21 cellular contexts compared by ENCODE assay signal in the genomic region with DNA sequence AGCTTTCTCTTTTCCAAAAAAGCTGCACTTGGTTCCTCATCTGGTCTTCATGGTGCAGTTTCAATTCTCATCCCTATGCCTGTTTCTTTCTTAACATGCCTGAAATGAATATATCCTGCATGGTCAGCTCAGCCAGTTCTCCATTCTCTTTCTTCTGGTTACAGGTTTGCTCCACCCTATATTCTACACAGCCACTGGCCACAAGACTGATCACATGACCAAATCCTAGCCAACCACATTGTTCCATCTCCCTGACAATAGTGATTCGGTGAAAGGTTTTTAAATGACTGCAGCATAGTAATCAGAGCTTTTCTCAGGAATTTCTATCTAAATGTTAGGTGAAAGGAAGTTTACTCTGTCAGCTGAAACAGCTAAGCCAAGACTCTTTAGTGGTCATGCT.
"Had no signal": no experiment of that assay in that cellular context is flagged by ENCODE, and none has a peak within 500 bp of the region (broad histone marks: within the 10 kb centered on the region; RNA-seq: fewer than 3 reads in every experiment).

No MANE protein-coding gene starts in this region.

- H3K27me3 Mint-ChIP-seq: activated CD4-positive, alpha-beta memory T cell treated with anti-CD3 and anti-CD28 coated beads for 36 hours; activated CD4-positive, alpha-beta T cell treated with anti-CD3 and anti-CD28 coated beads for 36 hours; activated naive CD8-positive, alpha-beta T cell; naive thymus-derived CD4-positive, alpha-beta T cell had no signal

- H3K9me3 ChIP-seq: esophagus muscularis mucosa, gastroesophageal sphincter, heart right ventricle, pancreas, right lobe of liver, stomach, upper lobe of left lung had no signal

- H3K27ac Mint-ChIP-seq: activated CD4-positive, alpha-beta memory T cell treated with anti-CD3 and anti-CD28 coated beads for 36 hours; activated CD4-positive, alpha-beta T cell treated with anti-CD3 and anti-CD28 coated beads for 36 hours; activated naive CD8-positive, alpha-beta T cell; activated T-helper 1 cell treated with anti-CD3 and anti-CD28 coated beads, Interleukin-12 subunit alpha, Interleukin-12 subunit beta, Interleukin-2, Interleukin-4 antibody, amounts not matched to agents 30 ng/mL and 10 ng/mL and 1 ng/mL, durations not matched to agents 14 hours and 24 hours and 36 hours; immature natural killer cell had no signal

- H3K4me3 ChIP-seq: esophagus muscularis mucosa, gastroesophageal sphincter, heart right ventricle, pancreas, right lobe of liver, stomach, upper lobe of left lung had no signal

- H3K36me3 Mint-ChIP-seq: activated CD4-positive, alpha-beta memory T cell treated with anti-CD3 and anti-CD28 coated beads for 36 hours; activated naive CD8-positive, alpha-beta T cell; immature natural killer cell; naive thymus-derived CD4-positive, alpha-beta T cell had no signal

- H3K27me3 ChIP-seq: esophagus muscularis mucosa, gastroesophageal sphincter, heart right ventricle, pancreas, right lobe of liver, stomach, upper lobe of left lung had no signal

- H3K36me3 ChIP-seq: esophagus muscularis mucosa, gastroesophageal sphincter, heart right ventricle, pancreas, right lobe of liver, stomach, upper lobe of left lung had no signal

- H3K4me1 ChIP-seq: esophagus muscularis mucosa, gastroesophageal sphincter, heart right ventricle, pancreas, right lobe of liver, stomach, upper lobe of left lung had no signal

- ATAC-seq: activated CD4-positive, alpha-beta T cell treated with anti-CD3 and anti-CD28 coated beads for 36 hours; gastroesophageal sphincter; heart right ventricle; left ventricle myocardium superior; naive thymus-derived CD4-positive, alpha-beta T cell; pancreas; right lobe of liver had no signal

- H3K4me3 Mint-ChIP-seq: activated CD4-positive, alpha-beta memory T cell treated with anti-CD3 and anti-CD28 coated beads for 36 hours; activated CD4-positive, alpha-beta T cell treated with anti-CD3 and anti-CD28 coated beads for 36 hours; activated naive CD8-positive, alpha-beta T cell; activated T-helper 1 cell treated with anti-CD3 and anti-CD28 coated beads, Interleukin-12 subunit alpha, Interleukin-12 subunit beta, Interleukin-2, Interleukin-4 antibody, amounts not matched to agents 30 ng/mL and 10 ng/mL and 1 ng/mL, durations not matched to agents 14 hours and 24 hours and 36 hours; immature natural killer cell; naive thymus-derived CD4-positive, alpha-beta T cell had no signal

- H3K4me1 Mint-ChIP-seq: activated CD4-positive, alpha-beta T cell treated with anti-CD3 and anti-CD28 coated beads for 36 hours; immature natural killer cell; naive thymus-derived CD4-positive, alpha-beta T cell had no signal

- DNase-seq: activated CD4-positive, alpha-beta memory T cell treated with anti-CD3 and anti-CD28 coated beads for 36 hours; activated CD4-positive, alpha-beta T cell treated with anti-CD3 and anti-CD28 coated beads for 36 hours; activated T-cell treated with anti-CD3 and anti-CD28 coated beads for 4 hours; cerebellar nuclear complex; cortex of kidney; effector CD8-positive, alpha-beta T cell; heart right ventricle; immature natural killer cell; left ventricle myocardium superior; naive thymus-derived CD4-positive, alpha-beta T cell; pancreas; right lobe of liver; small intestine; stimulated activated CD4-positive, alpha-beta T cell treated with anti-CD3 and anti-CD28 coated beads, Interleukin-15, amount 100 ng/mL, for 24 hours; stimulated activated CD4-positive, alpha-beta T cell treated with anti-CD3 and anti-CD28 coated beads, Interleukin-4, amount 100 ng/mL, for 1 hour; stomach; upper lobe of left lung had no signal

- H3K27ac ChIP-seq: esophagus muscularis mucosa, gastroesophageal sphincter, heart right ventricle, pancreas, right lobe of liver, stomach, upper lobe of left lung had no signal
